Comparison of ENCODE assay signal across 18 cellular contexts in the genomic region with DNA sequence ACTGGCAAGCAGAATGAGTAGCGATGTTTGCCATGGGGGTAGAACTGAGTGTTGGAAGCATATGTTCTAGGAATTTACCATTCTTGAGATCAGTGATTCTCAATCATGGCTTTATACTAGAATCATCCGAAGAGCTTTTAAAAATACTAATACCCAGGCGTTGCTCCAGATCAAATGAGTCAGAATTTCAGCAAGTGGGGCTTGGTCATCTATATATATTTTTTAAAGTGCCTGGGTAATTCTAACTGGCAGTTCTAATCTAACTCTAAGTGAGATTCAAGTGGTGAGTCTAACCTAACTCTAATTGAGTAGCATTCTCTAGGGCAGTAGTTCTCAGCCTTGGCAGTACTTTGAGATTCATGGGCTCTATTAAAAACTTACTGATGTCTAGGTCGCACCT. TPM values are rescaled to one million over a fixed set of nuclear protein-coding genes. Genes with fewer than 3 reads are reported as not detected.
"Had no signal": no experiment of that assay in that cellular context is flagged by ENCODE, and none has a peak within 500 bp of the region (broad histone marks: within the 10 kb centered on the region; RNA-seq: fewer than 3 reads in every experiment).

No MANE protein-coding gene starts in this region.

- H3K27ac Mint-ChIP-seq: activated naive CD8-positive, alpha-beta T cell treated with anti-CD3 and anti-CD28 coated beads, Interleukin-2, amount 10 ng/mL, durations not matched to agents 7 days and 5 days; activated T-helper 1 cell treated with anti-CD3 and anti-CD28 coated beads, Interleukin-12 subunit alpha, Interleukin-12 subunit beta, Interleukin-2, Interleukin-4 antibody, amounts not matched to agents 30 ng/mL and 10 ng/mL and 1 ng/mL, durations not matched to agents 14 hours and 24 hours and 36 hours; naive thymus-derived CD4-positive, alpha-beta T cell had no signal

- H3K36me3 ChIP-seq: brain microvascular endothelial cell, tibial artery had no signal

- H3K27me3 ChIP-seq: brain microvascular endothelial cell, tibial artery had no signal

- H3K4me3 Mint-ChIP-seq: activated naive CD8-positive, alpha-beta T cell treated with anti-CD3 and anti-CD28 coated beads, Interleukin-2, amount 10 ng/mL, durations not matched to agents 7 days and 5 days; activated T-helper 1 cell treated with anti-CD3 and anti-CD28 coated beads, Interleukin-12 subunit alpha, Interleukin-12 subunit beta, Interleukin-2, Interleukin-4 antibody, amounts not matched to agents 30 ng/mL and 10 ng/mL and 1 ng/mL, durations not matched to agents 14 hours and 24 hours and 36 hours; naive thymus-derived CD4-positive, alpha-beta T cell had no signal

- FAIRE-seq: colon, urothelium cell line had no signal

- H3K4me1 ChIP-seq: parathyroid adenoma had no signal

- H3K4me1 Mint-ChIP-seq: activated naive CD8-positive, alpha-beta T cell treated with anti-CD3 and anti-CD28 coated beads, Interleukin-2, amount 10 ng/mL, durations not matched to agents 7 days and 5 days; naive thymus-derived CD4-positive, alpha-beta T cell had no signal

- H3K36me3 Mint-ChIP-seq: activated naive CD8-positive, alpha-beta T cell treated with anti-CD3 and anti-CD28 coated beads, Interleukin-2, amount 10 ng/mL, durations not matched to agents 7 days and 5 days; naive thymus-derived CD4-positive, alpha-beta T cell had no signal

- H3K79me2 ChIP-seq: parathyroid adenoma had no signal

- H3K9ac ChIP-seq: parathyroid adenoma had no signal

- DNase-seq: activated CD4-positive, alpha-beta T cell treated with anti-CD3 and anti-CD28 coated beads, Interleukin-2, amount 50 U/mL, for 48 hours; activated naive CD4-positive, alpha-beta T cell; activated naive CD8-positive, alpha-beta T cell treated with anti-CD3 and anti-CD28 coated beads, Interleukin-2, amount 10 ng/mL, durations not matched to agents 7 days and 5 days; amygdala; brain microvascular endothelial cell; central memory CD4-positive, alpha-beta T cell; mesendoderm; naive thymus-derived CD4-positive, alpha-beta T cell; stimulated activated CD4-positive, alpha-beta T cell treated with anti-CD3 and anti-CD28 coated beads, Interleukin-12 subunit alpha, Interleukin-12 subunit beta, amount 100 ng/mL, for 4 hours; stimulated activated CD4-positive, alpha-beta T cell treated with anti-CD3 and anti-CD28 coated beads, Interleukin-1b, Interleukin-23, amount 100 ng/mL, for 48 hours; stimulated activated CD8-positive, alpha-beta memory T cell treated with anti-CD3 and anti-CD28 coated beads, Interleukin-4, amount 100 ng/mL, for 48 hours; stimulated activated naive CD4-positive, alpha-beta T cell; tibial artery had no signal

- H2AFZ ChIP-seq: parathyroid adenoma had no signal

- H3K9me3 Mint-ChIP-seq: activated naive CD8-positive, alpha-beta T cell treated with anti-CD3 and anti-CD28 coated beads, Interleukin-2, amount 10 ng/mL, durations not matched to agents 7 days and 5 days; activated T-helper 1 cell treated with anti-CD3 and anti-CD28 coated beads, Interleukin-12 subunit alpha, Interleukin-12 subunit beta, Interleukin-2, Interleukin-4 antibody, amounts not matched to agents 30 ng/mL and 10 ng/mL and 1 ng/mL, durations not matched to agents 14 hours and 24 hours and 36 hours had no signal

- H3K4me3 ChIP-seq: tibial artery had no signal

- H3K27ac ChIP-seq: brain microvascular endothelial cell, parathyroid adenoma, tibial artery had no signal

- ATAC-seq: naive thymus-derived CD4-positive, alpha-beta T cell had no signal

- H3K9me3 ChIP-seq: tibial artery had no signal

RNA-seq across cellular contexts. Expression of a gene that starts 20.8 kb away (rescaled TPM):
- total RNA-seq: activated naive CD8-positive, alpha-beta T cell treated with anti-CD3 and anti-CD28 coated beads, Interleukin-2, amount 10 ng/mL, durations not matched to agents 7 days and 5 days; naive thymus-derived CD4-positive, alpha-beta T cell; T-helper 2 cell treated with Interferon-gamma antibody and Interleukin-4, amounts not matched to agents 100 ng/mL and 5 ng/mL, for 36 hours had no signal

RNA-seq across cellular contexts. Expression of a gene that starts 23.2 kb away (rescaled TPM):
- total RNA-seq: activated naive CD8-positive, alpha-beta T cell treated with anti-CD3 and anti-CD28 coated beads, Interleukin-2, amount 10 ng/mL, durations not matched to agents 7 days and 5 days; activated T-helper 1 cell treated with anti-CD3 and anti-CD28 coated beads, Interleukin-12 subunit alpha, Interleukin-12 subunit beta, Interleukin-2, Interleukin-4 antibody, amounts not matched to agents 30 ng/mL and 10 ng/mL and 1 ng/mL, durations not matched to agents 14 hours and 24 hours and 36 hours; naive thymus-derived CD4-positive, alpha-beta T cell; T-helper 2 cell treated with Interferon-gamma antibody and Interleukin-4, amounts not matched to agents 100 ng/mL and 5 ng/mL, for 36 hours had no signal
